1 cellular context compared by ENCODE assay signal in genomic region chr6:107957909-107958688, GRCh38.
A peak's percentile ranks its signal among the peaks of the same experiment; 100 is the strongest.
TF ChIP-seq lines count a peak whose summit lies in the region.

A gene with protein sequence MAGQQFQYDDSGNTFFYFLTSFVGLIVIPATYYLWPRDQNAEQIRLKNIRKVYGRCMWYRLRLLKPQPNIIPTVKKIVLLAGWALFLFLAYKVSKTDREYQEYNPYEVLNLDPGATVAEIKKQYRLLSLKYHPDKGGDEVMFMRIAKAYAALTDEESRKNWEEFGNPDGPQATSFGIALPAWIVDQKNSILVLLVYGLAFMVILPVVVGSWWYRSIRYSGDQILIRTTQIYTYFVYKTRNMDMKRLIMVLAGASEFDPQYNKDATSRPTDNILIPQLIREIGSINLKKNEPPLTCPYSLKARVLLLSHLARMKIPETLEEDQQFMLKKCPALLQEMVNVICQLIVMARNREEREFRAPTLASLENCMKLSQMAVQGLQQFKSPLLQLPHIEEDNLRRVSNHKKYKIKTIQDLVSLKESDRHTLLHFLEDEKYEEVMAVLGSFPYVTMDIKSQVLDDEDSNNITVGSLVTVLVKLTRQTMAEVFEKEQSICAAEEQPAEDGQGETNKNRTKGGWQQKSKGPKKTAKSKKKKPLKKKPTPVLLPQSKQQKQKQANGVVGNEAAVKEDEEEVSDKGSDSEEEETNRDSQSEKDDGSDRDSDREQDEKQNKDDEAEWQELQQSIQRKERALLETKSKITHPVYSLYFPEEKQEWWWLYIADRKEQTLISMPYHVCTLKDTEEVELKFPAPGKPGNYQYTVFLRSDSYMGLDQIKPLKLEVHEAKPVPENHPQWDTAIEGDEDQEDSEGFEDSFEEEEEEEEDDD (minus strand): TSS chr6:107958208. CDS start chr6:107958009, 199 bp downstream.

TF ChIP-seq in GM23338, 12 proteins besides CTCF, POLR2A, EP300 and RAD21:
- 0 out of 2 replicates have a peak, but pooled peaks have one; percentile 26 for TF ChIP-seq CREB1 (CRISPR knock-in tag; IDR thresholded peaks at IDR 0.05; ENCODE audit: low read depth)
- TF ChIP-seq ETS1 (IDR thresholded peaks at IDR 0.05), result no peak
- TF ChIP-seq POLR2AphosphoS5 (IDR thresholded peaks at IDR 0.05; ENCODE audit: low read depth), result peak; percentile 84
